Comparison of ENCODE assay signal across 19 cellular contexts in genomic region chr3:2714856-2715255, GRCh38.
DNase-seq lines count a peak whose midpoint lies in the region; ATAC-seq and TF ChIP-seq lines count a peak whose summit lies in the region.
"Had no signal": no experiment of that assay in that cellular context is flagged by ENCODE, and none has a peak within 500 bp of the region (broad histone marks: within the 10 kb centered on the region; RNA-seq: fewer than 3 reads in every experiment).

No MANE protein-coding gene starts in this region.

- no peak overlapping the region for H3K4me3 ChIP-seq in parathyroid adenoma (ENCODE audit: low read depth, low read length)
- H3K4me3 ChIP-seq: BLaER1, HAP-1, left ventricle myocardium inferior, suprapubic skin had no signal

- ATAC-seq in HG03025 (IDR thresholded peaks at IDR 0.05; ENCODE audit: low FRiP score, unreplicated experiment), result peak; percentile 68
- no peak for ATAC-seq in HG02642 (IDR thresholded peaks at IDR 0.05; ENCODE audit: poor library complexity, unreplicated experiment)

- H3K79me2 ChIP-seq in parathyroid adenoma, result no peaks in the 10 kb centered on the region

- no peaks in the 10 kb centered on the region for H3K9me3 ChIP-seq in parathyroid adenoma (ENCODE audit: control insufficient read depth, low read length)
- H3K9me3 ChIP-seq: BLaER1, HAP-1, left ventricle myocardium inferior, neutrophil, suprapubic skin had no signal

- DNase-seq in NCI-H2107 treated with DMSO at 0.1 percent for 48 hours (lab: John Stamatoyannopoulos, UW; ENCODE audit: unreplicated experiment), result peak; percentile 7
- no peak for DNase-seq in NCI-H2107 (lab: John Stamatoyannopoulos, UW)
- DNase-seq in NCI-H1105 treated with DMSO at 0.1 percent for 48 hours (lab: John Stamatoyannopoulos, UW), result peak; percentile 56
- no peak for DNase-seq in 8988T
- DNase-seq in effector CD4-positive, alpha-beta T cell, result no peak
- DNase-seq: activated CD4-positive, alpha-beta T cell treated with anti-CD3 and anti-CD28 coated beads, Interleukin-2, amount 50 U/mL, for 4 hours; activated T-cell treated with anti-CD3 and anti-CD28 coated beads for 4 hours; aorta; GF-D8; left ventricle myocardium inferior; NCI-H226; retina had no signal

- H3K9ac ChIP-seq in parathyroid adenoma, result no peak overlapping the region
- H3K9ac ChIP-seq: BLaER1 had no signal

- TF ChIP-seq CTCF in parathyroid adenoma (IDR thresholded peaks at IDR 0.05), result no peak

- H3K27me3 ChIP-seq in parathyroid adenoma (ENCODE audit: control insufficient read depth, insufficient read depth, low read length), result no peaks in the 10 kb centered on the region
- H3K27me3 ChIP-seq: BLaER1, neutrophil, suprapubic skin had no signal

- no peak overlapping the region for H2AFZ ChIP-seq in parathyroid adenoma

- no peaks in the 10 kb centered on the region for H3K4me1 ChIP-seq in parathyroid adenoma
- H3K4me1 ChIP-seq: BLaER1, HAP-1, left ventricle myocardium inferior had no signal

- H3K27ac ChIP-seq in parathyroid adenoma, result no peak overlapping the region
- H3K27ac ChIP-seq: BLaER1, left ventricle myocardium inferior, neutrophil, suprapubic skin had no signal

- no peaks in the 10 kb centered on the region for H3K36me3 ChIP-seq in parathyroid adenoma (ENCODE audit: control insufficient read depth, insufficient read depth, low read length)
- H3K36me3 ChIP-seq: BLaER1, HAP-1, left ventricle myocardium inferior, neutrophil, suprapubic skin had no signal

- peak overlapping the region; percentile 41 for H3K4me2 ChIP-seq in parathyroid adenoma (ENCODE audit: low read length)
- H3K4me2 ChIP-seq: BLaER1 had no signal

Comparison
In these comparisons a context has a peak if more than half of its experiments do, and no peak if none do; other contexts are left out.
1. DNase-seq: peak in NCI-H2107 treated with DMSO at 0.1 percent for 48 hours (single experiment) and NCI-H1105 treated with DMSO at 0.1 percent for 48 hours (single experiment); none in NCI-H2107 (single experiment), 8988T (single experiment) and effector CD4-positive, alpha-beta T cell (single experiment).